In genomic region chr15:99976811-99977271, GRCh38 we compare ENCODE assay signal across 1 cellular context.
TF ChIP-seq lines count a peak whose summit lies in the region.

No MANE protein-coding gene starts in this region.

TF ChIP-seq in SK-N-SH treated with all-trans-retinoic acid at 6 μM for 48 hours, 23 proteins besides CTCF, POLR2A, EP300 and RAD21 (continued from another document):
- no peak for TF ChIP-seq TSHZ2 (CRISPR knock-in tag; IDR thresholded peaks at IDR 0.05)
- no peak for TF ChIP-seq ZNF70 (CRISPR knock-in tag; IDR thresholded peaks at IDR 0.05)
- no peak for TF ChIP-seq SNAI2 (CRISPR knock-in tag; IDR thresholded peaks at IDR 0.05)
- no peak for TF ChIP-seq ZC3H10 (CRISPR knock-in tag; IDR thresholded peaks at IDR 0.05)
- no peak for TF ChIP-seq ZNF565 (CRISPR knock-in tag; conservative IDR thresholded peaks at IDR 0.05; ENCODE audit: low read depth)
- TF ChIP-seq ZFP3 (CRISPR knock-in tag; IDR thresholded peaks at IDR 0.05): no peak
- TF ChIP-seq TOX (CRISPR knock-in tag; IDR thresholded peaks at IDR 0.05; ENCODE audit: borderline replicate concordance): no peak
